In the genomic region with DNA sequence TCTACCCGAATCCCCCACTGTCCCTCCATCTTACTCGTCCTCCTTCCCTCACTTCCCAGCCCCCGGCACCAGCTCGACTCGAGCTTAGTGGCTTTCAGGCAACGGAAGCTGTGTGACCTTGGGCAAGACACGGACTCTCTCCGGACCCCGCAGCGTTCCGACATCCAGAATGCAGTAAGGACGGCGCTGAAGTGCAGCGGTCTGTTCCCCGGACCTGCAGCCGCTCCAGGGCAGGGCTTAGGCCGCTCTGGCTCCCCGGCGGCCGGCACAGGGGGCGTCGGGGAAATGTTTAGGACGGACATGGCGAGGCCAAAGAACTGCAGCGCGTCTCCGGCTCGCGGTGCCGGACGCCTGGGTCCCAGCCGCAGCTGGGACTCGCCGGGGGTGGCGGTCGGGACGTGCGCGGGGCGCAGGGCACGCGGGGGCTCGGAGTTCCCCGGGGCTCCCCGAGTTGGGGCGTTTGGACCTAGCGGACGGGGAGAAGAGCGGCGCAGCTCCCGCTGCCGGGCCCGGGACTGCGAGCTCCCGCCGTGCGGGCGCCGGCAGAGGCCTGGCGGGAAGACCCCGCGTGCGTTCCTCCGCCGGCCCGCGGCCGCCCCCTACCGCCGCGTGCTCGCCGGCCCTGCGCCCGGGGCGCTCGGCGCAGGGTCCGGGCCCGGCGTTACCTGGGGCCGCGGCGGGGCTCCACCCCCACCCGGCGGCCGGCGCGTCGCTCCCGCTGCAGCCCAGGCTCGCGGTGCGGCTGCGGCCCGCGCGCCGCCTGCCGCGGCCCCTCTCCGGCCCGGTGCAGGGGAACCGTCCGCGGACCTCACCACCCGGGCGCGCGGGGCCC, we compare ENCODE assay signal across 8 cellular contexts. TPM values are rescaled to one million over a fixed set of nuclear protein-coding genes. Genes with fewer than 3 reads are reported as not detected.
DNase-seq lines count a peak whose midpoint lies in the region; ATAC-seq and TF ChIP-seq lines count a peak whose summit lies in the region.

No MANE protein-coding gene starts in this region.

- CTCF ChIA-PET in A673 (lab: Charles Lee), result no interaction called here

- H3K9me3 ChIP-seq in A673 (ENCODE audit: low read depth, low read length, poor library complexity, severe bottlenecking) (no peaks in the 10 kb centered on the region), NT2/D1 (ENCODE audit: insufficient read depth, low read length) (no peaks in the 10 kb centered on the region), breast epithelium (no peaks in the 10 kb centered on the region), thoracic aorta (no peaks in the 10 kb centered on the region)

- H3K4me3 ChIP-seq in A673 (ENCODE audit: low read depth, low read length, poor library complexity, severe bottlenecking) (peak overlapping the region; percentile 69), NT2/D1 (ENCODE audit: insufficient read length, low read depth) (peak overlapping the region; percentile 72), breast epithelium (peak overlapping the region; percentile 61 to 83 (median 69)), thoracic aorta (peak overlapping the region; percentile 81)

- DNase-seq in A673 (ENCODE audit: low spot score) (no peak), GM10266 (ENCODE audit: extremely low spot score) (peak; percentile 78), NT2/D1 (ENCODE audit: low read depth, low spot score) (no peak), breast epithelium (ENCODE audit: low spot score in 2 of 2) (no peak), left lobe of liver (ENCODE audit: low spot score) (peak; percentile 57), thoracic aorta (ENCODE audit: low spot score) (no peak), dedifferentiated amniotic fluid mesenchymal stem cell (ENCODE audit: extremely low spot score) (no peak)

- no TSS peak for BruUV-seq in A673 (replicated peaks; lab: Mats Ljungman, UMichigan)

- H3K27ac ChIP-seq in A673 (ENCODE audit: low read depth, low read length, poor library complexity, severe bottlenecking) (peak overlapping the region; percentile 74), breast epithelium (peak overlapping the region; percentile 78 to 80), thoracic aorta (peak overlapping the region in 1 of 2 donors; percentile 27)

- H3K4me1 ChIP-seq in A673 (ENCODE audit: insufficient read depth, low read length, poor library complexity, severe bottlenecking), result peaks cover 37% of the 10 kb centered on the region
- H3K4me1 ChIP-seq in NT2/D1 (ENCODE audit: insufficient read depth, insufficient read length), result peaks cover 15% of the 10 kb centered on the region
- peaks cover 3 to 6% of the 10 kb centered on the region in 2 donors for H3K4me1 ChIP-seq in breast epithelium
- H3K4me1 ChIP-seq in thoracic aorta (ENCODE audit: control insufficient read depth in 1 of 2, low read depth in 2 of 2), result peaks cover 4 to 16% of the 10 kb centered on the region in 2 donors

- intact Hi-C loops in A673 (cut with micrococcal nuclease; ENCODE audit: unreplicated experiment) (no loop called here), breast epithelium (cut with DNase I; ENCODE audit: low total_unique reads) (no loop called here)

- POLR2A ChIA-PET in A673 (lab: Charles Lee; ENCODE audit: low non-redundant PET), result interaction anchor here (0.6 kb wide), 1 partner anchor 9 kb away, joined by 7 read pairs; no protein-coding TSS in a partner anchor

- peak overlapping the region; percentile 90 for H3K9ac ChIP-seq in NT2/D1 (ENCODE audit: insufficient read length, low read depth)

- no peaks in the 10 kb centered on the region for H3K27me3 ChIP-seq in A673 (replicated peaks; ENCODE audit: insufficient read depth, low read depth, low read length, poor library complexity)
- H3K27me3 ChIP-seq in NT2/D1 (ENCODE audit: insufficient read depth, insufficient read length), result no peaks in the 10 kb centered on the region
- no peaks in the 10 kb centered on the region for H3K27me3 ChIP-seq in breast epithelium
- no peaks in the 10 kb centered on the region for H3K27me3 ChIP-seq in thoracic aorta (replicated peaks; ENCODE audit: insufficient read depth)

- peak; percentile 56 for ATAC-seq in HG02678 (IDR thresholded peaks at IDR 0.05; ENCODE audit: unreplicated experiment)
- ATAC-seq in left lobe of liver, result peak; percentile 64
- ATAC-seq in thoracic aorta (ENCODE audit: insufficient number of reproducible peaks, low FRiP score, low read depth), result no peak

- no peak for TF ChIP-seq CTCF in A673 (conservative IDR thresholded peaks at IDR 0.05; ENCODE audit: low read depth, low read length)
- peak; percentile 62 for TF ChIP-seq CTCF in GM10266 (IDR thresholded peaks at IDR 0.05; ENCODE audit: control insufficient read depth, insufficient read depth, low read depth, missing control alignments)
- TF ChIP-seq CTCF in breast epithelium (IDR thresholded peaks at IDR 0.05), result no peak
- no peak for TF ChIP-seq CTCF in thoracic aorta (IDR thresholded peaks at IDR 0.05)

- no peak for TF ChIP-seq POLR2A in breast epithelium (IDR thresholded peaks at IDR 0.05)

- H3K36me3 ChIP-seq in A673 (ENCODE audit: insufficient read depth, low read length, poor library complexity, severe bottlenecking) (no peaks in the 10 kb centered on the region), NT2/D1 (ENCODE audit: insufficient read depth, insufficient read length, low read length) (no peaks in the 10 kb centered on the region), breast epithelium (no peaks in the 10 kb centered on the region), thoracic aorta (no peaks in the 10 kb centered on the region)

RNA-seq across cellular contexts. Expression of a gene that starts 5.6 kb away (rescaled TPM):
- total RNA-seq in A673 (2021) (80.3 and 92.8 TPM in 2 replicates), breast epithelium (10 to 100 TPM in 2 of 3 donors, 1 to 10 TPM in 1; 6.9 to 17.1 (median 15.4) TPM), left lobe of liver (15.3 TPM), thoracic aorta (10 to 100 TPM; 11.1 to 14.7 TPM)

RNA-seq across cellular contexts. Expression of a gene that starts 6.3 kb away (rescaled TPM):
- 0.35 TPM in 1 of 2 replicates, not detected in the other for total RNA-seq in A673 (2021)
- total RNA-seq in breast epithelium, result 1 to 10 TPM in 1 of 3 donors, not detected in 2; 2.3 TPM
- 87.3 TPM for total RNA-seq in left lobe of liver
- total RNA-seq in thoracic aorta, result not detected

Comparison
In these comparisons a context has a peak if more than half of its experiments do, and no peak if none do; other contexts are left out.
1. DNase-seq: peak in GM10266 (single experiment) and left lobe of liver (single experiment); none in A673 (single experiment), NT2/D1 (single experiment), breast epithelium (0 of 2), thoracic aorta (single experiment) and dedifferentiated amniotic fluid mesenchymal stem cell (single experiment).
2. RNA of a gene that starts 6.3 kb away (total RNA-seq): 87.3 TPM in left lobe of liver (single experiment); not detected in thoracic aorta, 0.35 TPM in A673 and 2.3 TPM in breast epithelium; every median in the first group is over 10 times any median in the second.
3. Peak in every context shown above with its lines, with median percentiles within 50 percentile points of each other: H3K4me3 ChIP-seq.